9 cellular contexts compared by ENCODE assay signal in the genomic region with DNA sequence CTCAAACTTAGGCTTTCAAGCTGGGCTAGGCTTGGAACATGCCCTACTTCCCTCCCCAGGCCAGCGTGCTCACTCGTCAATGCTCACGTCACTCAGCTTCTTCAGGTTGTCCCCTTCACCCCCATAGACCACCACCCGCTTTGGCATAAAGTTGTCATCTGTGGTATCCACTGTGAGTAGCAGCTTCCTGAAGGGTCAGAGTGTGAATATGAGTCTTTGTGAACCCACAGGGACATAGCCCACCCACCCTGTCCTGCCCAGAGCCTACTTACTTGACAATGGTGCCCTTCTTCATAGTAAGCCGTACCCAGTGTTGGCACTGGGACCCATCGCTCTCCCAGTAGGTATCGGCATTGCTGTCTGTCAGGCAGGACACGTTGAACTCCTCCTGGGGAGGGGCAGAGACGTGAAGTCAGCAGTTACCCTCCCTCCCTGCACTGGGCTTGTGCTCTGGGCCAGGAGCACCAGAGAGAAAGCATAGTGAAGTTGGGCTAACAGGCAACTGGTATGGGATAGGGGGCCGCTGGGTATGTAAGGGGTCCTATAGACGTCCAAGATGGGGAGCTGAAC. TPM values are rescaled to one million over a fixed set of nuclear protein-coding genes. Genes with fewer than 3 reads are reported as not detected.
DNase-seq lines count a peak whose midpoint lies in the region; ATAC-seq and TF ChIP-seq lines count a peak whose summit lies in the region.
"Had no signal": no experiment of that assay in that cellular context is flagged by ENCODE, and none has a peak within 500 bp of the region (broad histone marks: within the 10 kb centered on the region; RNA-seq: fewer than 3 reads in every experiment).

No MANE protein-coding gene starts in this region.

- H3K36me3 Mint-ChIP-seq in activated naive CD4-positive, alpha-beta T cell treated with anti-CD3 and anti-CD28 coated beads, Interleukin-2, amount 10 ng/mL, durations not matched to agents 7 days and 5 days: peaks cover 24% of the 10 kb centered on the region
- H3K36me3 Mint-ChIP-seq in memory B cell: peaks cover 23% of the 10 kb centered on the region

- no peak for TF ChIP-seq CTCF in suprapubic skin (IDR thresholded peaks at IDR 0.05)

- peak overlapping the region; percentile 77 for H3K27ac Mint-ChIP-seq in activated naive CD4-positive, alpha-beta T cell treated with anti-CD3 and anti-CD28 coated beads, Interleukin-2, amount 10 ng/mL, durations not matched to agents 7 days and 5 days
- no peak overlapping the region for H3K27ac Mint-ChIP-seq in memory B cell

- H3K27me3 Mint-ChIP-seq in activated naive CD4-positive, alpha-beta T cell treated with anti-CD3 and anti-CD28 coated beads, Interleukin-2, amount 10 ng/mL, durations not matched to agents 7 days and 5 days: no peaks in the 10 kb centered on the region
- H3K27me3 Mint-ChIP-seq in memory B cell: no peaks in the 10 kb centered on the region

- no peak for TF ChIP-seq POLR2A in suprapubic skin (IDR thresholded peaks at IDR 0.05)

- CTCF ChIA-PET in activated naive CD4-positive, alpha-beta T cell treated with anti-CD3 and anti-CD28 coated beads, Interleukin-2, amount 10 ng/mL, durations not matched to agents 7 days and 5 days (lab: Charles Lee): interaction anchor here (0.7 to 12.4 kb wide), 3 partner anchors 65 to 290 kb away, joined by 3 to 386 read pairs (median 3); partner anchors contain the start of gene PTCH2

- peak overlapping the region; percentile 90 for H3K9ac ChIP-seq in adipocyte (ENCODE audit: low read length)

- no peak for TF ChIP-seq EP300 in suprapubic skin (IDR thresholded peaks at IDR 0.05)

- H3K27me3 ChIP-seq in adipocyte (replicated peaks; ENCODE audit: control insufficient read depth, insufficient read depth, low read length) (no peaks in the 10 kb centered on the region), suprapubic skin (no peaks in the 10 kb centered on the region)

- no peak for DNase-seq in activated naive CD4-positive, alpha-beta T cell treated with anti-CD3 and anti-CD28 coated beads, Interleukin-2, amount 10 ng/mL, durations not matched to agents 7 days and 5 days
- DNase-seq in activated naive CD4-positive, alpha-beta T cell treated with anti-CD3 and anti-CD28 coated beads, Interleukin-2, amount 50 U/mL, for 16 hours: no peak
- DNase-seq in adipocyte (ENCODE audit: low read depth) (no peak), memory B cell (ENCODE audit: low spot score in 2 of 2) (no peak), suprapubic skin (ENCODE audit: low spot score in 2 of 2) (no peak), DMS 273 (lab: John Stamatoyannopoulos, UW; ENCODE audit: unreplicated experiment) (no peak), NCI-H1417 treated with DMSO at 0.1 percent for 48 hours (lab: John Stamatoyannopoulos, UW) (no peak), NCI-H526 treated with DMSO at 0.1 percent for 48 hours (lab: John Stamatoyannopoulos, UW) (no peak)
- DNase-seq: WERI-Rb-1 had no signal

- no peaks in the 10 kb centered on the region for H3K9me3 Mint-ChIP-seq in activated naive CD4-positive, alpha-beta T cell treated with anti-CD3 and anti-CD28 coated beads, Interleukin-2, amount 10 ng/mL, durations not matched to agents 7 days and 5 days
- H3K9me3 Mint-ChIP-seq in memory B cell: no peaks in the 10 kb centered on the region

- H3K36me3 ChIP-seq in adipocyte (ENCODE audit: control insufficient read depth, insufficient read depth, low read length, severe bottlenecking) (peaks cover 60% of the 10 kb centered on the region), suprapubic skin (peaks cover 58% of the 10 kb centered on the region)

- peak overlapping the region; percentile 74 for H3K4me3 Mint-ChIP-seq in activated naive CD4-positive, alpha-beta T cell treated with anti-CD3 and anti-CD28 coated beads, Interleukin-2, amount 10 ng/mL, durations not matched to agents 7 days and 5 days
- H3K4me3 Mint-ChIP-seq in memory B cell: peak overlapping the region; percentile 88

- H3K4me1 Mint-ChIP-seq in activated naive CD4-positive, alpha-beta T cell treated with anti-CD3 and anti-CD28 coated beads, Interleukin-2, amount 10 ng/mL, durations not matched to agents 7 days and 5 days: peaks cover 39% of the 10 kb centered on the region
- H3K4me1 Mint-ChIP-seq in memory B cell: peaks cover 31% of the 10 kb centered on the region

- H3K4me1 ChIP-seq in adipocyte (ENCODE audit: control insufficient read depth, insufficient read depth, low read length) (peaks cover 25% of the 10 kb centered on the region), suprapubic skin (peaks cover 50% of the 10 kb centered on the region)

- no peak overlapping the region for H3K27ac ChIP-seq in suprapubic skin
- H3K27ac ChIP-seq: WERI-Rb-1 had no signal

- ATAC-seq in memory B cell (ENCODE audit: low read depth): no peak

- WGBS in suprapubic skin: 87% methylated on average over 7 of the region's 11 CpGs

- H3K9me3 ChIP-seq in adipocyte (ENCODE audit: control insufficient read depth, low read length): no peaks in the 10 kb centered on the region
- no peaks in the 10 kb centered on the region for H3K9me3 ChIP-seq in suprapubic skin

- H3K4me3 ChIP-seq in adipocyte (ENCODE audit: low read length) (peak overlapping the region; percentile 88), suprapubic skin (peak overlapping the region; percentile 94)

RNA-seq across cellular contexts. Expression of gene HECTD3, which starts 1.7 kb away (rescaled TPM):
- 10 to 100 TPM; 37.8 to 65.5 (median 56.8) TPM for total RNA-seq in suprapubic skin

RNA-seq across cellular contexts. Expression of gene UROD, which starts 2.7 kb away (rescaled TPM):
- total RNA-seq in suprapubic skin: 10 to 100 TPM; 45.4 to 65.9 (median 57.2) TPM

RNA-seq across cellular contexts. Expression of gene EIF2B3, which starts 23.0 kb away (rescaled TPM):
- 10 to 100 TPM; 14.1 to 20.8 (median 19.6) TPM for total RNA-seq in suprapubic skin
